Comparison of ENCODE assay signal across 1 cellular context in genomic region chr10:132889556-132889955, GRCh38.
TF ChIP-seq lines count a peak whose summit lies in the region.

No MANE protein-coding gene starts in this region.

TF ChIP-seq in HepG2, 621 proteins besides CTCF, POLR2A, EP300 and RAD21 (continued from another document):
- TF ChIP-seq ZNF318 (CRISPR knock-in tag; IDR thresholded peaks at IDR 0.05): no peak
- no peak for TF ChIP-seq ZNF30 (CRISPR knock-in tag; IDR thresholded peaks at IDR 0.05)
- no peak for TF ChIP-seq ZNF570 (CRISPR knock-in tag; IDR thresholded peaks at IDR 0.05; ENCODE audit: borderline replicate concordance)
- TF ChIP-seq MZF1 (CRISPR knock-in tag; IDR thresholded peaks at IDR 0.05; ENCODE audit: borderline replicate concordance): no peak
